10 cellular contexts compared by ENCODE assay signal in genomic region chr1:173409613-173410012, GRCh38.
DNase-seq lines count a peak whose midpoint lies in the region; ATAC-seq and TF ChIP-seq lines count a peak whose summit lies in the region.
"Had no signal": no experiment of that assay in that cellular context is flagged by ENCODE, and none has a peak within 500 bp of the region (broad histone marks: within the 10 kb centered on the region; RNA-seq: fewer than 3 reads in every experiment).

No MANE protein-coding gene starts in this region.

- intact Hi-C loops in Right ventricle myocardium inferior (cut with DNase I), result loop anchor here (10.0 kb wide), 1 partner anchor 665 kb away; no protein-coding TSS in a partner anchor
- intact Hi-C loops in upper lobe of right lung (cut with DNase I), result no loop called here

- CTCF ChIA-PET in SK-N-SH (lab: Yijun Ruan, JAX), result no interaction called here

- DNase-seq in Right ventricle myocardium inferior (ENCODE audit: missing footprints) (no peak), right atrium auricular region (ENCODE audit: low spot score) (no peak), SK-N-SH (no peak), glomerular visceral epithelial cell (ENCODE audit: extremely low spot score) (peak; percentile 84), upper lobe of right lung (peak; percentile 69), hepatocyte (ENCODE audit: low spot score) (no peak)
- DNase-seq: NCI-H1436 treated with DMSO at 0.1 percent for 48 hours had no signal

- H2AFZ ChIP-seq in SK-N-SH (ENCODE audit: low read depth) (no peak overlapping the region), hepatocyte (no peak overlapping the region)

- ATAC-seq in Right ventricle myocardium inferior (peak; percentile 62), upper lobe of right lung (peak; percentile 89), HG03097 (IDR thresholded peaks at IDR 0.05; ENCODE audit: low FRiP score, unreplicated experiment) (no peak), HG02981 (IDR thresholded peaks at IDR 0.05; ENCODE audit: unreplicated experiment) (no peak)

- peaks cover 0 to 43% of the 10 kb centered on the region in 2 donors for H3K4me1 ChIP-seq in right atrium auricular region
- H3K4me1 ChIP-seq in SK-N-SH (ENCODE audit: control insufficient read depth in 1 of 2, insufficient read depth in 2 of 2, low read depth in 1 of 2, low read length in 1 of 2), result peaks cover 0 to 9% of the 10 kb centered on the region in 2 experiments; a peak in 2 of 4 replicates
- H3K4me1 ChIP-seq in upper lobe of right lung, result peaks cover 7% of the 10 kb centered on the region
- H3K4me1 ChIP-seq in hepatocyte (ENCODE audit: insufficient read depth), result peaks cover 6% of the 10 kb centered on the region

- H3K9me3 ChIP-seq in right atrium auricular region (no peaks in the 10 kb centered on the region), SK-N-SH (no peaks in the 10 kb centered on the region), upper lobe of right lung (no peaks in the 10 kb centered on the region), hepatocyte (ENCODE audit: low read depth) (no peaks in the 10 kb centered on the region)
- H3K9me3 ChIP-seq: neutrophil had no signal

- H3K27ac ChIP-seq in right atrium auricular region (no peak overlapping the region), SK-N-SH (ENCODE audit: low read depth in 2 of 2, low read length in 1 of 2) (peak overlapping the region; percentile 36 to 59; a peak in 3 of 4 replicates), upper lobe of right lung (no peak overlapping the region), hepatocyte (no peak overlapping the region)
- H3K27ac ChIP-seq: neutrophil had no signal

- no peaks in the 10 kb centered on the region for H3K36me3 ChIP-seq in right atrium auricular region
- peaks cover 0 to 2% of the 10 kb centered on the region in 2 experiments for H3K36me3 ChIP-seq in SK-N-SH (replicated peaks in 1 of 2; ENCODE audit: control insufficient read depth in 1 of 2, insufficient read depth in 2 of 2, low read length in 1 of 2)
- H3K36me3 ChIP-seq in upper lobe of right lung, result no peaks in the 10 kb centered on the region
- H3K36me3 ChIP-seq in hepatocyte (replicated peaks; ENCODE audit: insufficient read depth, low read depth), result no peaks in the 10 kb centered on the region

- 26% methylated on average over 3 of the region's 3 CpGs for WGBS in SK-N-SH (ENCODE audit: low lambda C conversion rate)
- WGBS in hepatocyte (ENCODE audit: low lambda C conversion rate, missing lambda C conversion rate), result 84% methylated on average over 3 of the region's 3 CpGs

- no peak overlapping the region for H3K9ac ChIP-seq in SK-N-SH

- H3K27me3 ChIP-seq in right atrium auricular region, result no peaks in the 10 kb centered on the region
- no peaks in the 10 kb centered on the region for H3K27me3 ChIP-seq in SK-N-SH (ENCODE audit: insufficient read depth)
- no peaks in the 10 kb centered on the region for H3K27me3 ChIP-seq in upper lobe of right lung
- no peaks in the 10 kb centered on the region for H3K27me3 ChIP-seq in hepatocyte
- H3K27me3 ChIP-seq: neutrophil had no signal

- peaks cover 16% of the 10 kb centered on the region for H3F3A ChIP-seq in SK-N-SH (replicated peaks; ENCODE audit: insufficient read depth)

- H3K4me2 ChIP-seq in SK-N-SH, result peak overlapping the region; percentile 51; the same call in 1 of the 2 replicates
- H3K4me2 ChIP-seq in hepatocyte, result no peak overlapping the region

- TF ChIP-seq CTCF in right atrium auricular region (IDR thresholded peaks at IDR 0.05) (no peak), SK-N-SH (IDR thresholded peaks at IDR 0.05) (no peak), upper lobe of right lung (IDR thresholded peaks at IDR 0.05) (no peak), hepatocyte (IDR thresholded peaks at IDR 0.05; ENCODE audit: poor library complexity) (no peak)

- H3K4me3 ChIP-seq in right atrium auricular region, result no peak overlapping the region
- H3K4me3 ChIP-seq in SK-N-SH (ENCODE audit: low read depth in 2 of 2, low read length in 1 of 2), result no peak overlapping the region
- no peak overlapping the region for H3K4me3 ChIP-seq in upper lobe of right lung
- no peak overlapping the region for H3K4me3 ChIP-seq in hepatocyte

- no peak for TF ChIP-seq RAD21 in SK-N-SH (IDR thresholded peaks at IDR 0.05; ENCODE audit: low read length)

- TF ChIP-seq EP300 in SK-N-SH (IDR thresholded peaks at IDR 0.05; ENCODE audit: borderline replicate concordance in 1 of 2, low read depth in 1 of 2, low read length in 1 of 2), result peak in 1 of 2 experiments; percentile 56; a peak in 1 of 4 replicates

- H3K9me2 ChIP-seq in SK-N-SH (no peaks in the 10 kb centered on the region), hepatocyte (replicated peaks; ENCODE audit: insufficient read depth) (no peaks in the 10 kb centered on the region)

- H4K20me1 ChIP-seq in SK-N-SH (ENCODE audit: insufficient read depth) (no peaks in the 10 kb centered on the region), hepatocyte (ENCODE audit: insufficient read depth, poor library complexity, severe bottlenecking) (no peaks in the 10 kb centered on the region)

- POLR2A ChIA-PET in SK-N-SH (lab: Yijun Ruan, JAX), result no interaction called here

- H3K79me2 ChIP-seq in SK-N-SH (ENCODE audit: insufficient read depth) (no peaks in the 10 kb centered on the region), hepatocyte (no peaks in the 10 kb centered on the region)

TF ChIP-seq in SK-N-SH, 30 proteins besides CTCF, POLR2A, EP300 and RAD21 (continues in another document):
- TF ChIP-seq ELF1 (IDR thresholded peaks at IDR 0.05) (no peak), NRF1 (IDR thresholded peaks at IDR 0.05; ENCODE audit: low read depth, low read length) (no peak), RCOR1 (IDR thresholded peaks at IDR 0.05; ENCODE audit: low read length) (no peak), REST (IDR thresholded peaks at IDR 0.05; ENCODE audit: low read depth, low read length) (0 out of 2 replicates have a peak, but pooled peaks have one; percentile 26), RFX5 (IDR thresholded peaks at IDR 0.05; ENCODE audit: low read length) (no peak), IRF3 (IDR thresholded peaks at IDR 0.05; ENCODE audit: low read depth, low read length) (no peak), YY1 (IDR thresholded peaks at IDR 0.05; ENCODE audit: low read depth) (no peak), MEF2A (IDR thresholded peaks at IDR 0.05; ENCODE audit: borderline replicate concordance, low read depth) (no peak), GATA2 (CRISPR knock-in tag; IDR thresholded peaks at IDR 0.05) (no peak), NFIC (IDR thresholded peaks at IDR 0.05; ENCODE audit: borderline replicate concordance) (peak; percentile 94), ZBTB33 (IDR thresholded peaks at IDR 0.05; ENCODE audit: borderline replicate concordance, low read depth) (no peak), FOSL2 (IDR thresholded peaks at IDR 0.05; ENCODE audit: borderline replicate concordance, low read depth) (peak; percentile 8; the same call in 1 of the 2 replicates), GABPA (IDR thresholded peaks at IDR 0.05; ENCODE audit: low read depth) (no peak), TEAD4 (IDR thresholded peaks at IDR 0.05; ENCODE audit: borderline replicate concordance, insufficient read depth) (no peak)

Comparison
In these comparisons a context has a peak if more than half of its experiments do, and no peak if none do; other contexts are left out.
1. ATAC-seq: peak in Right ventricle myocardium inferior (single experiment) and upper lobe of right lung (single experiment); none in HG03097 (single experiment) and HG02981 (single experiment).
2. DNase-seq: peak in glomerular visceral epithelial cell (single experiment) and upper lobe of right lung (single experiment); none in Right ventricle myocardium inferior (single experiment), right atrium auricular region (single experiment), SK-N-SH (single experiment) and hepatocyte (single experiment).
3. H3K27ac ChIP-seq: peak in SK-N-SH (2 of 2); none in right atrium auricular region (0 of 2), upper lobe of right lung (single experiment) and hepatocyte (single experiment).